Comparison of ENCODE assay signal across 9 cellular contexts in genomic region chr9:69945671-69946141, GRCh38.
DNase-seq lines count a peak whose midpoint lies in the region; ATAC-seq lines count a peak whose summit lies in the region.
"Had no signal": no experiment of that assay in that cellular context is flagged by ENCODE, and none has a peak within 500 bp of the region (broad histone marks: within the 10 kb centered on the region; RNA-seq: fewer than 3 reads in every experiment).

No MANE protein-coding gene starts in this region.

- no peak for ATAC-seq in left colon
- ATAC-seq in HG02870 (IDR thresholded peaks at IDR 0.05; ENCODE audit: unreplicated experiment), result no peak
- no peak for ATAC-seq in HG03469 (IDR thresholded peaks at IDR 0.05; ENCODE audit: unreplicated experiment)
- ATAC-seq in GM21576 (IDR thresholded peaks at IDR 0.05; ENCODE audit: unreplicated experiment), result no peak
- ATAC-seq: natural killer cell had no signal

- H3K36me3 ChIP-seq in subcutaneous abdominal adipose tissue (ENCODE audit: control insufficient read depth in 5 of 5, insufficient read depth in 5 of 5, low read length in 5 of 5), result no peaks in the 10 kb centered on the region
- H3K36me3 ChIP-seq: Peyer's patch had no signal

- intact Hi-C loops in left colon (cut with DNase I, micrococcal nuclease), result no loop called here

- H3K27ac ChIP-seq in subcutaneous abdominal adipose tissue (ENCODE audit: low read depth, low read length), result peak overlapping the region; percentile 17
- H3K27ac ChIP-seq: Peyer's patch had no signal

- H3K4me3 ChIP-seq in subcutaneous abdominal adipose tissue (ENCODE audit: low read depth in 1 of 5, low read length in 5 of 5), result no peak overlapping the region
- H3K4me3 ChIP-seq: Peyer's patch had no signal

- no peaks in the 10 kb centered on the region for H3K27me3 ChIP-seq in subcutaneous abdominal adipose tissue (ENCODE audit: control insufficient read depth in 5 of 5, insufficient read depth in 4 of 5, low read length in 5 of 5)
- H3K27me3 ChIP-seq: Peyer's patch had no signal

- H3K9ac ChIP-seq in subcutaneous abdominal adipose tissue (ENCODE audit: low read length in 5 of 5), result no peak overlapping the region

- DNase-seq in HT1080 (ENCODE audit: low read depth), result peak; percentile 23
- peak; percentile 18 for DNase-seq in astrocyte of the hippocampus (ENCODE audit: low read depth, low spot score)
- peak; percentile 11 to 25 for DNase-seq in left colon
- DNase-seq: natural killer cell had no signal

- H3K9me3 ChIP-seq in subcutaneous abdominal adipose tissue (ENCODE audit: control insufficient read depth in 5 of 5, low read length in 5 of 5), result no peaks in the 10 kb centered on the region
- H3K9me3 ChIP-seq: Peyer's patch had no signal

- peaks cover 0 to 13% (median 4%) of the 10 kb centered on the region in 5 donors for H3K4me1 ChIP-seq in subcutaneous abdominal adipose tissue (ENCODE audit: control insufficient read depth in 5 of 5, insufficient read depth in 5 of 5, low read length in 5 of 5)
- H3K4me1 ChIP-seq: Peyer's patch had no signal
